ENCODE assay signal across 32 cellular contexts in genomic region chr2:68940369-68940768, GRCh38. TPM values are rescaled to one million over a fixed set of nuclear protein-coding genes. Genes with fewer than 3 reads are reported as not detected.
"Had no signal": no experiment of that assay in that cellular context is flagged by ENCODE, and none has a peak within 500 bp of the region (broad histone marks: within the 10 kb centered on the region; RNA-seq: fewer than 3 reads in every experiment).

No MANE protein-coding gene starts in this region.

- H3K36me3 Mint-ChIP-seq: activated CD4-positive, alpha-beta memory T cell treated with anti-CD3 and anti-CD28 coated beads for 36 hours; activated naive CD4-positive, alpha-beta T cell treated with anti-CD3 and anti-CD28 coated beads, Interleukin-2, amount 10 ng/mL, durations not matched to agents 7 days and 5 days; activated naive CD8-positive, alpha-beta T cell treated with anti-CD3 and anti-CD28 coated beads, Interleukin-2, amount 10 ng/mL, durations not matched to agents 7 days and 5 days; brain had no signal

- DNase-seq: activated B cell treated with CpG ODN at 0.5 μM for 24 hours; activated CD4-positive, alpha-beta memory T cell treated with anti-CD3 and anti-CD28 coated beads for 36 hours; activated CD4-positive, alpha-beta T cell treated with anti-CD3 and anti-CD28 coated beads for 48 hours; activated CD4-positive, alpha-beta T cell treated with anti-CD3 and anti-CD28 coated beads, Interleukin-2, amount 50 U/mL, for 1 hour; activated CD4-positive, alpha-beta T cell treated with anti-CD3 and anti-CD28 coated beads, Interleukin-2, amount 50 U/mL, for 4 hours; activated CD4-positive, CD25-positive, alpha-beta regulatory T cell treated with anti-CD3 and anti-CD28 coated beads, Interleukin-2, amount 50 U/mL, for 72 hours; activated CD8-positive, alpha-beta memory T cell treated with anti-CD3 and anti-CD28 coated beads, Interleukin-2, amount 50 U/mL, for 4 hours; activated CD8-positive, alpha-beta T cell treated with anti-CD3 and anti-CD28 coated beads for 36 hours; activated effector memory CD4-positive, alpha-beta T cell treated with Interleukin-2 at 50 U/mL for 16 hours; activated gamma-delta T cell; activated naive CD4-positive, alpha-beta T cell treated with anti-CD3 and anti-CD28 coated beads, Interleukin-2, amount 10 ng/mL, durations not matched to agents 7 days and 5 days; activated naive CD4-positive, alpha-beta T cell treated with Interleukin-2 at 50 U/mL for 16 hours; activated naive CD8-positive, alpha-beta T cell treated with anti-CD3 and anti-CD28 coated beads, Interleukin-2, amount 10 ng/mL, durations not matched to agents 7 days and 5 days; activated naive CD8-positive, alpha-beta T cell treated with anti-CD3 and anti-CD28 coated beads, Interleukin-2, amount 50 U/mL, for 24 hours; amygdala; anterior cingulate cortex; central memory CD4-positive, alpha-beta T cell; SW 1271; T-helper 1 cell; T-helper 2 cell; T-helper 9 cell had no signal

- H3K4me3 Mint-ChIP-seq: activated B cell treated with CpG ODN at 0.5 μM for 24 hours; activated CD4-positive, alpha-beta memory T cell treated with anti-CD3 and anti-CD28 coated beads for 36 hours; activated CD8-positive, alpha-beta T cell treated with anti-CD3 and anti-CD28 coated beads for 36 hours; activated naive CD4-positive, alpha-beta T cell treated with anti-CD3 and anti-CD28 coated beads, Interleukin-2, amount 10 ng/mL, durations not matched to agents 7 days and 5 days; activated naive CD4-positive, alpha-beta T cell treated with anti-CD3 and anti-CD28 coated beads, Interleukin-2, amount 50 U/mL, for 24 hours; activated naive CD8-positive, alpha-beta T cell; activated naive CD8-positive, alpha-beta T cell treated with anti-CD3 and anti-CD28 coated beads, Interleukin-2, amount 10 ng/mL, durations not matched to agents 7 days and 5 days; activated naive CD8-positive, alpha-beta T cell treated with anti-CD3 and anti-CD28 coated beads, Interleukin-2, amount 50 U/mL, for 24 hours; activated T-helper 1 cell treated with anti-CD3 and anti-CD28 coated beads, Interleukin-12 subunit alpha, Interleukin-12 subunit beta, Interleukin-2, Interleukin-4 antibody, amounts not matched to agents 30 ng/mL and 10 ng/mL and 1 ng/mL, durations not matched to agents 14 hours and 24 hours and 36 hours; brain; T-helper 1 cell treated with Interleukin-12 subunit alpha and Interleukin-12 subunit beta and Interleukin-4 antibody, amounts not matched to agents 30 μg/mL and 1 μg/mL, for 36 hours; T-helper 2 cell treated with Interferon-gamma antibody and Interleukin-4, amounts not matched to agents 5 μg/mL and 100 μg/mL, for 36 hours had no signal

- H3K27ac Mint-ChIP-seq: activated B cell treated with CpG ODN at 0.5 μM for 24 hours; activated CD4-positive, alpha-beta memory T cell treated with anti-CD3 and anti-CD28 coated beads for 36 hours; activated CD8-positive, alpha-beta T cell treated with anti-CD3 and anti-CD28 coated beads for 36 hours; activated naive CD4-positive, alpha-beta T cell treated with anti-CD3 and anti-CD28 coated beads, Interleukin-2, amount 10 ng/mL, durations not matched to agents 7 days and 5 days; activated naive CD4-positive, alpha-beta T cell treated with anti-CD3 and anti-CD28 coated beads, Interleukin-2, amount 50 U/mL, for 24 hours; activated naive CD8-positive, alpha-beta T cell; activated naive CD8-positive, alpha-beta T cell treated with anti-CD3 and anti-CD28 coated beads, Interleukin-2, amount 10 ng/mL, durations not matched to agents 7 days and 5 days; activated naive CD8-positive, alpha-beta T cell treated with anti-CD3 and anti-CD28 coated beads, Interleukin-2, amount 50 U/mL, for 24 hours; activated T-helper 1 cell treated with anti-CD3 and anti-CD28 coated beads, Interleukin-12 subunit alpha, Interleukin-12 subunit beta, Interleukin-2, Interleukin-4 antibody, amounts not matched to agents 30 ng/mL and 10 ng/mL and 1 ng/mL, durations not matched to agents 14 hours and 24 hours and 36 hours; activated T-helper 2 cell treated with anti-CD3 and anti-CD28 coated beads, Interferon-gamma antibody, Interleukin-2, Interleukin-4, amounts not matched to agents 10 μg/mL and 5 μg/mL and 100 μg/mL, durations not matched to agents 14 hours and 24 hours and 36 hours; brain; T-helper 1 cell treated with Interleukin-12 subunit alpha and Interleukin-12 subunit beta and Interleukin-4 antibody, amounts not matched to agents 30 μg/mL and 1 μg/mL, for 36 hours; T-helper 2 cell treated with Interferon-gamma antibody and Interleukin-4, amounts not matched to agents 5 μg/mL and 100 μg/mL, for 36 hours had no signal

- ATAC-seq: activated CD8-positive, alpha-beta T cell treated with anti-CD3 and anti-CD28 coated beads for 36 hours; activated naive CD8-positive, alpha-beta T cell treated with anti-CD3 and anti-CD28 coated beads, Interleukin-2, amount 50 U/mL, for 24 hours had no signal

- H3K4me1 Mint-ChIP-seq: activated B cell treated with CpG ODN at 0.5 μM for 24 hours; activated naive CD4-positive, alpha-beta T cell treated with anti-CD3 and anti-CD28 coated beads, Interleukin-2, amount 10 ng/mL, durations not matched to agents 7 days and 5 days; activated naive CD4-positive, alpha-beta T cell treated with anti-CD3 and anti-CD28 coated beads, Interleukin-2, amount 50 U/mL, for 24 hours had no signal

- H3K9me3 Mint-ChIP-seq: activated naive CD4-positive, alpha-beta T cell treated with anti-CD3 and anti-CD28 coated beads, Interleukin-2, amount 10 ng/mL, durations not matched to agents 7 days and 5 days; activated naive CD4-positive, alpha-beta T cell treated with anti-CD3 and anti-CD28 coated beads, Interleukin-2, amount 50 U/mL, for 24 hours; activated naive CD8-positive, alpha-beta T cell treated with anti-CD3 and anti-CD28 coated beads, Interleukin-2, amount 10 ng/mL, durations not matched to agents 7 days and 5 days; activated naive CD8-positive, alpha-beta T cell treated with anti-CD3 and anti-CD28 coated beads, Interleukin-2, amount 50 U/mL, for 24 hours; activated T-helper 2 cell treated with anti-CD3 and anti-CD28 coated beads, Interferon-gamma antibody, Interleukin-2, Interleukin-4, amounts not matched to agents 10 μg/mL and 5 μg/mL and 100 μg/mL, durations not matched to agents 14 hours and 24 hours and 36 hours; T-helper 1 cell treated with Interleukin-12 subunit alpha and Interleukin-12 subunit beta and Interleukin-4 antibody, amounts not matched to agents 30 μg/mL and 1 μg/mL, for 36 hours; T-helper 2 cell treated with Interferon-gamma antibody and Interleukin-4, amounts not matched to agents 5 μg/mL and 100 μg/mL, for 36 hours had no signal

RNA-seq across cellular contexts. Expression of gene GKN2, which starts 12.3 kb away (rescaled TPM):
- total RNA-seq: activated B cell treated with CpG ODN at 0.5 μM for 24 hours; activated CD4-positive, alpha-beta memory T cell treated with anti-CD3 and anti-CD28 coated beads for 36 hours; activated CD8-positive, alpha-beta memory T cell treated with anti-CD3 and anti-CD28 coated beads for 36 hours; activated CD8-positive, alpha-beta T cell treated with anti-CD3 and anti-CD28 coated beads for 36 hours; activated naive CD8-positive, alpha-beta T cell treated with anti-CD3 and anti-CD28 coated beads, Interleukin-2, amount 10 ng/mL, durations not matched to agents 7 days and 5 days; activated T-helper 1 cell treated with anti-CD3 and anti-CD28 coated beads, Interleukin-12 subunit alpha, Interleukin-12 subunit beta, Interleukin-2, Interleukin-4 antibody, amounts not matched to agents 30 ng/mL and 10 ng/mL and 1 ng/mL, durations not matched to agents 14 hours and 24 hours and 36 hours; activated T-helper 2 cell treated with anti-CD3 and anti-CD28 coated beads, Interferon-gamma antibody, Interleukin-2, Interleukin-4, amounts not matched to agents 10 μg/mL and 5 μg/mL and 100 μg/mL, durations not matched to agents 14 hours and 24 hours and 36 hours; bronchial epithelial cell; cardiac muscle cell; cerebellum had no signal

RNA-seq across cellular contexts. Expression of gene GKN1, which starts 34.1 kb away (rescaled TPM):
- total RNA-seq: activated B cell treated with CpG ODN at 0.5 μM for 24 hours; activated CD4-positive, alpha-beta memory T cell treated with anti-CD3 and anti-CD28 coated beads for 36 hours; activated CD8-positive, alpha-beta memory T cell treated with anti-CD3 and anti-CD28 coated beads for 36 hours; activated CD8-positive, alpha-beta T cell treated with anti-CD3 and anti-CD28 coated beads for 36 hours; activated naive CD8-positive, alpha-beta T cell treated with anti-CD3 and anti-CD28 coated beads, Interleukin-2, amount 10 ng/mL, durations not matched to agents 7 days and 5 days; activated T-helper 1 cell treated with anti-CD3 and anti-CD28 coated beads, Interleukin-12 subunit alpha, Interleukin-12 subunit beta, Interleukin-2, Interleukin-4 antibody, amounts not matched to agents 30 ng/mL and 10 ng/mL and 1 ng/mL, durations not matched to agents 14 hours and 24 hours and 36 hours; activated T-helper 2 cell treated with anti-CD3 and anti-CD28 coated beads, Interferon-gamma antibody, Interleukin-2, Interleukin-4, amounts not matched to agents 10 μg/mL and 5 μg/mL and 100 μg/mL, durations not matched to agents 14 hours and 24 hours and 36 hours; bronchial epithelial cell; cardiac muscle cell; cerebellum had no signal
